1 cellular context compared by ENCODE assay signal in the genomic region with DNA sequence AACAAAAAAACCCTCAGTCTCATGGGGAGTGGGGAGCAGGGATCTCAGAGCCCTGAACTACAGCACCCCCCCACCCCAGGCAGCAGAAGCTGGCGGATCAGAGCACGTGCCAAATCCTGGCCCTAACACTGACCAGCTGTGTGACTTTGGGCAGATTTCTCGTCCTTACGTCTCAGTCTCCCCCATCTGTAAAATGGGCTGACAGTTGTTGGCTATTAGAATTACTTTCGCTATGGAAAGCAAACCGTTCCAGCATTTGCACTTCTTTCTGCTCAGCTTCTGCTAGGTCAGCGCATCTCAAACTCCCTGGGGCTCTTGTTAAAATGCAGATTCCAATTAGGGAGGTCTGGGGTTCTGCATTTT.
TF ChIP-seq lines count a peak whose summit lies in the region.

No MANE protein-coding gene starts in this region.

TF ChIP-seq in H1, 55 proteins besides CTCF, POLR2A, EP300 and RAD21:
- no peak for TF ChIP-seq KDM5A (IDR thresholded peaks at IDR 0.05; ENCODE audit: low read length)
- TF ChIP-seq JUND (IDR thresholded peaks at IDR 0.05; ENCODE audit: low read length): no peak
- no peak for TF ChIP-seq ATF2 (IDR thresholded peaks at IDR 0.05; ENCODE audit: low read length)
- TF ChIP-seq KDM1A (IDR thresholded peaks at IDR 0.05; ENCODE audit: borderline replicate concordance, low read length): peak; percentile 100
- TF ChIP-seq MAFK (IDR thresholded peaks at IDR 0.05; ENCODE audit: low read depth, low read length): peak; percentile 28; the same call in 1 of the 2 replicates
- no peak for TF ChIP-seq RXRA (IDR thresholded peaks at IDR 0.05; ENCODE audit: insufficient read depth, low read depth, low read length)
- TF ChIP-seq SP4 (IDR thresholded peaks at IDR 0.05; ENCODE audit: low read length): 0 out of 2 replicates have a peak, but pooled peaks have one; percentile 44
- peak in 1 of 2 experiments; percentile 100; a peak in 3 of 4 replicates for TF ChIP-seq HDAC2 (IDR thresholded peaks at IDR 0.05; ENCODE audit: borderline replicate concordance in 1 of 2, low read depth in 2 of 2, low read length in 2 of 2)
- TF ChIP-seq, protein P1, sequence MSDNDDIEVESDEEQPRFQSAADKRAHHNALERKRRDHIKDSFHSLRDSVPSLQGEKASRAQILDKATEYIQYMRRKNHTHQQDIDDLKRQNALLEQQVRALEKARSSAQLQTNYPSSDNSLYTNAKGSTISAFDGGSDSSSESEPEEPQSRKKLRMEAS (IDR thresholded peaks at IDR 0.05): peak; percentile 50
- TF ChIP-seq CREB1 (IDR thresholded peaks at IDR 0.05): 0 out of 2 replicates have a peak, but pooled peaks have one; percentile 2
